In the genomic region with DNA sequence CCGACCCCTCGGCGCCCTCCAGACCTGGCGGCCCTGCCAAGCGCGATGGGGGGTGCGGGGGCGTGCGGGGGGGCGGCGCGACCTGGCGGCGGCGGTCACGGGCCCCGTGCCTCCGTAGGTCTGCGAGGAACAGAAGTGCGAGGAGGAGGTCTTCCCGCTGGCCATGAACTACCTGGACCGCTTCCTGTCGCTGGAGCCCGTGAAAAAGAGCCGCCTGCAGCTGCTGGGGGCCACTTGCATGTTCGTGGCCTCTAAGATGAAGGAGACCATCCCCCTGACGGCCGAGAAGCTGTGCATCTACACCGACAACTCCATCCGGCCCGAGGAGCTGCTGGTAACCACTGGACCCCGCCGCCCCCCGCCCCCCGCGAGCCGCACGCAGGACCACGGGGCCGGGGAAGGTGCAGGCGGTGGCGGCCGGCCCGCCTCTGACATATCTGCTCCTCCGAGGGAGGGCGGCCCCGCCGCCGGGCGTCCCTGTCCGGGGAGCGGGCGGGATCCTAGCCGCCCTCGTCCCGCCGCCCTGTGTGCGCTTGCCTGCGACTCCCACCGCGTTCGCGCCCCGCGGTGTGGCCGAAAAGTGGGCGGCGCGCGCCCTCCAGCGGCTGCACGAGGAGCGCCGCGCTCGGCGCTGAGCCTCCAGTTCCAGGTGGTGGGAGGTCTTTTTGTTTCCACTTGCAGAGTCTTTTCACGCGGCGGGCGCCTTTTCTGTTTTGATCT, we compare ENCODE assay signal across 8 cellular contexts. TPM values are rescaled to one million over a fixed set of nuclear protein-coding genes. Genes with fewer than 3 reads are reported as not detected.
DNase-seq lines count a peak whose midpoint lies in the region; TF ChIP-seq lines count a peak whose summit lies in the region.

No MANE protein-coding gene starts in this region.

- H3K27ac ChIP-seq in SK-N-SH (ENCODE audit: low read depth in 2 of 2, low read length in 1 of 2) (peak overlapping the region; percentile 94), testis (peak overlapping the region; percentile 37 to 86)

- peaks cover 89% of the 10 kb centered on the region for H3K79me2 ChIP-seq in SK-N-SH (ENCODE audit: insufficient read depth)

- H3K9me3 ChIP-seq in SK-N-SH = no peaks in the 10 kb centered on the region
- H3K9me3 ChIP-seq in testis = no peaks in the 10 kb centered on the region

- no peaks in the 10 kb centered on the region for H3K9me3 Mint-ChIP-seq in activated naive CD4-positive, alpha-beta T cell treated with anti-CD3 and anti-CD28 coated beads, Interleukin-2, amount 10 ng/mL, durations not matched to agents 7 days and 5 days
- H3K9me3 Mint-ChIP-seq in osteocyte (ENCODE audit: unreplicated experiment) = no peaks in the 10 kb centered on the region

- H3K27me3 Mint-ChIP-seq in activated naive CD4-positive, alpha-beta T cell treated with anti-CD3 and anti-CD28 coated beads, Interleukin-2, amount 10 ng/mL, durations not matched to agents 7 days and 5 days = peaks cover 62% of the 10 kb centered on the region
- H3K27me3 Mint-ChIP-seq in osteocyte (ENCODE audit: unreplicated experiment) = no peaks in the 10 kb centered on the region

- peak; percentile 71; the same call in 1 of the 2 replicates for TF ChIP-seq RAD21 in Ishikawa (IDR thresholded peaks at IDR 0.05; ENCODE audit: low read depth)
- peak; percentile 86 for TF ChIP-seq RAD21 in SK-N-SH (IDR thresholded peaks at IDR 0.05; ENCODE audit: low read length)

- in situ Hi-C loops in GM13977 (cut with MboI; ENCODE audit: low pct_unique_long_range_greater_than_20kb, low sequenced_read_pairs, unreplicated experiment) = no loop called here

- no peak overlapping the region for H2AFZ ChIP-seq in SK-N-SH (ENCODE audit: low read depth)

- H3K36me3 ChIP-seq in SK-N-SH (replicated peaks in 1 of 2; ENCODE audit: control insufficient read depth in 1 of 2, insufficient read depth in 2 of 2, low read length in 1 of 2) (peaks cover 44 to 47% of the 10 kb centered on the region in 2 experiments), testis (ENCODE audit: low read depth, missing control alignments) (no peaks in the 10 kb centered on the region)

- POLR2A ChIA-PET in SK-N-SH (lab: Yijun Ruan, JAX) = interaction anchor here (1.1 to 4.9 kb wide), 7 partner anchors 13 to 548 kb away, joined by 3 to 27 read pairs (median 8); no protein-coding TSS in a partner anchor

- H3K4me1 ChIP-seq in SK-N-SH (ENCODE audit: control insufficient read depth in 1 of 2, insufficient read depth in 2 of 2, low read depth in 1 of 2, low read length in 1 of 2) (peaks cover 29 to 37% of the 10 kb centered on the region in 2 experiments; a peak in 3 of 4 replicates), testis (peaks cover 24% of the 10 kb centered on the region)

- peaks cover 15% of the 10 kb centered on the region for H3K4me1 Mint-ChIP-seq in activated naive CD4-positive, alpha-beta T cell treated with anti-CD3 and anti-CD28 coated beads, Interleukin-2, amount 10 ng/mL, durations not matched to agents 7 days and 5 days
- H3K4me1 Mint-ChIP-seq in osteocyte (ENCODE audit: unreplicated experiment) = peaks cover 38% of the 10 kb centered on the region

- H3K4me3 ChIP-seq in SK-N-SH (ENCODE audit: low read depth in 2 of 2, low read length in 1 of 2) = peak overlapping the region; percentile 95 to 96
- H3K4me3 ChIP-seq in testis = peak overlapping the region; percentile 60 to 73

- H3K4me3 Mint-ChIP-seq in activated naive CD4-positive, alpha-beta T cell treated with anti-CD3 and anti-CD28 coated beads, Interleukin-2, amount 10 ng/mL, durations not matched to agents 7 days and 5 days = peak overlapping the region; percentile 71
- peak overlapping the region; percentile 79 for H3K4me3 Mint-ChIP-seq in osteocyte (ENCODE audit: unreplicated experiment)

- peak overlapping the region; percentile 97 for H3K4me2 ChIP-seq in SK-N-SH

- H3K27me3 ChIP-seq in SK-N-SH (ENCODE audit: insufficient read depth) = no peaks in the 10 kb centered on the region
- H3K27me3 ChIP-seq in testis = no peaks in the 10 kb centered on the region

- CTCF ChIA-PET in SK-N-SH (lab: Yijun Ruan, JAX) = interaction anchor here (0.6 to 11.0 kb wide), 55 partner anchors 9 to 753 kb away, joined by 3 to 403 read pairs (median 4); partner anchors contain the start of gene LTO1
- CTCF ChIA-PET in activated naive CD4-positive, alpha-beta T cell treated with anti-CD3 and anti-CD28 coated beads, Interleukin-2, amount 10 ng/mL, durations not matched to agents 7 days and 5 days (lab: Charles Lee) = interaction anchor here (0.6 to 3.3 kb wide), 5 partner anchors 17 to 674 kb away, joined by 3 to 9 read pairs (median 3); no protein-coding TSS in a partner anchor

- TF ChIP-seq POLR2A in testis (IDR thresholded peaks at IDR 0.05) = no peak

- H4K20me1 ChIP-seq in SK-N-SH (ENCODE audit: insufficient read depth) = peaks cover 63% of the 10 kb centered on the region

- no peaks in the 10 kb centered on the region for H3K36me3 Mint-ChIP-seq in activated naive CD4-positive, alpha-beta T cell treated with anti-CD3 and anti-CD28 coated beads, Interleukin-2, amount 10 ng/mL, durations not matched to agents 7 days and 5 days
- H3K36me3 Mint-ChIP-seq in osteocyte (ENCODE audit: unreplicated experiment) = peaks cover 8% of the 10 kb centered on the region

- H3F3A ChIP-seq in SK-N-SH (replicated peaks; ENCODE audit: insufficient read depth) = peaks cover 48% of the 10 kb centered on the region

- H3K9ac ChIP-seq in SK-N-SH = peak overlapping the region; percentile 100

- intact Hi-C loops in head of caudate nucleus (cut with DNase I) (loop anchor here (1.0 to 10.0 kb wide), 3 partner anchors 198 to 542 kb away; partner anchors contain the start of gene MYEOV), testis (cut with DNase I; ENCODE audit: low total_unique reads) (no loop called here)

- no peak overlapping the region for H3K27ac Mint-ChIP-seq in activated naive CD4-positive, alpha-beta T cell treated with anti-CD3 and anti-CD28 coated beads, Interleukin-2, amount 10 ng/mL, durations not matched to agents 7 days and 5 days
- peak overlapping the region; percentile 71 for H3K27ac Mint-ChIP-seq in osteocyte (ENCODE audit: unreplicated experiment)

- TF ChIP-seq CTCF in GM13977 (IDR thresholded peaks at IDR 0.05; ENCODE audit: extremely low read depth, insufficient read depth, missing control alignments) (peak; percentile 99), SK-N-SH (IDR thresholded peaks at IDR 0.05) (peak; percentile 83), osteocyte (IDR thresholded peaks at IDR 0.05) (peak; percentile 98), testis (IDR thresholded peaks at IDR 0.05) (peak; percentile 80 to 92 (median 92))

- DNase-seq in 8988T (peak; percentile 86), GM13977 (ENCODE audit: low spot score) (peak; percentile 93), SK-N-SH (peak; percentile 84), head of caudate nucleus (peak; percentile 31 to 90 (median 77)), osteocyte (ENCODE audit: extremely low spot score, unreplicated experiment) (peak; percentile 96), testis (peak; percentile 81)
- DNase-seq in activated naive CD4-positive, alpha-beta T cell treated with anti-CD3 and anti-CD28 coated beads, Interleukin-2, amount 10 ng/mL, durations not matched to agents 7 days and 5 days = peak; percentile 78

- WGBS in SK-N-SH (ENCODE audit: low lambda C conversion rate) = 3% methylated on average over 8 of the region's 81 CpGs
- 0% methylated on average over 5 to 73 of the region's 81 CpGs for WGBS in testis, 2 donors

- no peaks in the 10 kb centered on the region for H3K9me2 ChIP-seq in SK-N-SH

- no peak for TF ChIP-seq EP300 in Ishikawa (IDR thresholded peaks at IDR 0.05; ENCODE audit: borderline replicate concordance)
- TF ChIP-seq EP300 in SK-N-SH (IDR thresholded peaks at IDR 0.05; ENCODE audit: borderline replicate concordance in 1 of 2, low read depth in 1 of 2, low read length in 1 of 2) = no peak

TF ChIP-seq in Ishikawa, 13 proteins besides CTCF, POLR2A, EP300 and RAD21 (continues in another document):
- TF ChIP-seq TEAD4 (IDR thresholded peaks at IDR 0.05) (no peak; the same call in 1 of the 2 replicates), EGR1 (IDR thresholded peaks at IDR 0.05) (peak; percentile 62; the same call in 1 of the 2 replicates), YY1 (IDR thresholded peaks at IDR 0.05; ENCODE audit: low read depth) (no peak)
- TF ChIP-seq, protein P1, sequence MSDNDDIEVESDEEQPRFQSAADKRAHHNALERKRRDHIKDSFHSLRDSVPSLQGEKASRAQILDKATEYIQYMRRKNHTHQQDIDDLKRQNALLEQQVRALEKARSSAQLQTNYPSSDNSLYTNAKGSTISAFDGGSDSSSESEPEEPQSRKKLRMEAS (IDR thresholded peaks at IDR 0.05) = peak; percentile 55; the same call in 1 of the 2 replicates

TF ChIP-seq in SK-N-SH, 30 proteins besides CTCF, POLR2A, EP300 and RAD21:
- TF ChIP-seq NFIC (IDR thresholded peaks at IDR 0.05; ENCODE audit: borderline replicate concordance) (no peak; the same call in 1 of the 2 replicates), MXI1 (IDR thresholded peaks at IDR 0.05; ENCODE audit: low read depth, low read length) (peak; percentile 77), SMC3 (IDR thresholded peaks at IDR 0.05; ENCODE audit: low read depth, low read length) (peak; percentile 87), SIN3A (IDR thresholded peaks at IDR 0.05; ENCODE audit: borderline replicate concordance, low read depth, low read length) (peak; percentile 53; the same call in 1 of the 2 replicates)
- TF ChIP-seq, protein P1 (IDR thresholded peaks at IDR 0.05; ENCODE audit: low read depth) = peak; percentile 29; the same call in 1 of the 2 replicates

RNA-seq across cellular contexts. Expression of gene CCND1, which starts 2.1 kb away (rescaled TPM):
- polyA plus RNA-seq in SK-N-SH (2012; rRNA removed) (242 and 285 TPM in 2 replicates), testis (ENCODE audit: insufficient read depth, low read depth, low replicate concordance) (16.4 TPM)
- 196 and 213 TPM in 2 replicates for polyA plus RNA-seq in SK-N-SH (2012; cell fraction: cytosol; rRNA removed)
- polyA plus RNA-seq in SK-N-SH (2012; cell fraction: nucleus; rRNA removed) = 319 and 430 TPM in 2 replicates
- total RNA-seq in osteocyte (180 and 183 TPM in 2 replicates), testis (10 to 100 TPM in 1 of 2 donors, 1 to 10 TPM in 1; 8.8 to 13.7 TPM)

RNA-seq across cellular contexts. Expression of gene LTO1, which starts 32.1 kb away (rescaled TPM):
- 30.8 and 33.1 TPM in 2 replicates for polyA plus RNA-seq in SK-N-SH (2012; rRNA removed)
- polyA plus RNA-seq in SK-N-SH (2012; cell fraction: cytosol; rRNA removed) = 27.2 and 30.5 TPM in 2 replicates
- polyA plus RNA-seq in SK-N-SH (2012; cell fraction: nucleus; rRNA removed) = 93.5 and 102 TPM in 2 replicates
- total RNA-seq in osteocyte = 18.9 and 21.4 TPM in 2 replicates
- total RNA-seq in testis = 10 to 100 TPM; 38.0 to 38.7 TPM
- polyA plus RNA-seq in testis (ENCODE audit: insufficient read depth, low read depth, low replicate concordance) = 27.0 TPM

Comparison
In these comparisons a context has a peak if more than half of its experiments do, and no peak if none do; other contexts are left out.
1. Peak in every context shown above with its lines: DNase-seq, H3K4me3 ChIP-seq and H3K27ac ChIP-seq.
2. RNA of gene CCND1, which starts 2.1 kb away (total RNA-seq): 180 to 183 TPM in osteocyte; 8.8 to 13.7 TPM in testis; every median in the first group is over 10 times any median in the second.